21 cellular contexts compared by ENCODE assay signal in the genomic region with DNA sequence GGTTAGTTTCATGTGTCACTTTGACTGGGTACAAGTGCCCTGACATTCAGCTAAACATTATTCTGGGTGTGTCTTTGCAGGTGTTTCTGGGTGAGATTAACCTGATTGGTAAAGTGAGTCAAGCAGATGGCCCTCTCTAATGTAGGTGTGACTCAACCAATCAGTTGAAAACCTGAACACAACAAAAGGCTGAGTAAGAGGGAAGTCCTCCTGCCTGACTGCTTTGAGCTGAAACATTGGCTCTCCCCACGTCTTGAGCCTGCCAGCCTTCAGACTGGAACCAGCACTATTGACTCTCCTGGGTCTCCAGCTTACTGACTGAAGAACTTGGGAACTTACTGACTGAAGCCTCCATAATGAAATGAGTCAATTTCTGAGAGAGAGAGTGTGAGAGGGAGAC.
"Had no signal": no experiment of that assay in that cellular context is flagged by ENCODE, and none has a peak within 500 bp of the region (broad histone marks: within the 10 kb centered on the region; RNA-seq: fewer than 3 reads in every experiment).

No MANE protein-coding gene starts in this region.

- H3K27me3 Mint-ChIP-seq: IgD-negative memory B cell had no signal

- H3K27me3 ChIP-seq: MG63, SJSA1 had no signal

- H3K27ac ChIP-seq: HL-60, KMS-11, SJSA1, SK-N-MC had no signal

- H3K4me3 Mint-ChIP-seq: IgD-negative memory B cell had no signal

- H3K27ac Mint-ChIP-seq: IgD-negative memory B cell had no signal

- H3K4me2 ChIP-seq: KMS-11 had no signal

- H3K9me3 ChIP-seq: MG63, SJSA1 had no signal

- H3K4me1 Mint-ChIP-seq: IgD-negative memory B cell had no signal

- H3K4me1 ChIP-seq: SJSA1 had no signal

- DNase-seq: MG63, NCI-H1092, NCI-H1105 treated with DMSO at 0.1 percent for 48 hours, NCI-H1417 treated with DMSO at 0.1 percent for 48 hours, NCI-H146, NCI-H1694 treated with DMSO at 0.1 percent for 48 hours, NCI-H1930, NCI-H2081, NCI-H2107, NCI-H524, NCI-H526 treated with DMSO at 0.1 percent for 48 hours, NCI-H748 treated with DMSO at 0.1 percent for 48 hours, Right ventricle myocardium superior, RPMI8226, SIG-M5 had no signal

- H3K9ac ChIP-seq: KMS-11 had no signal

- H3K4me3 ChIP-seq: K562, MG63, SJSA1, SK-N-MC had no signal

- H3K36me3 ChIP-seq: MG63, SJSA1 had no signal
